Comparison of ENCODE assay signal across 13 cellular contexts in the genomic region with DNA sequence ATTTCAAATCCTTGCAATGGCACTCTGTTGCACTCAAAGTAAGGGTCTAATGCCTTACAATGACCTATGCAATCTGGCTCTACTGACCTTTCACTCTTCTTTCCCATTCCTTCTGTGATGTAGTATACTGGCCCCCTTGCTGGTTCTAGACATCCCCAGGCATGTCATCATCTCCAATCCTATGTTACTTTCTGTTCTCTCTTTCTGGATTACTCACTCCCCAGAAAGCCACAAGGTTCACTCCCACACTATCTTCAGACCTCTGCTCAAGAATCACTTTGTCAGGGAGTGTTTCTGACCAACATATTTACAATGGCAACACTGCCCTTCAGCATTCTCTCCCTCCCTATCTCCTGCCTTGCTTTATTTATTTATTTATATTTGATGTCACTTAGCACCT.
DNase-seq lines count a peak whose midpoint lies in the region; ATAC-seq and TF ChIP-seq lines count a peak whose summit lies in the region.
"Had no signal": no experiment of that assay in that cellular context is flagged by ENCODE, and none has a peak within 500 bp of the region (broad histone marks: within the 10 kb centered on the region; RNA-seq: fewer than 3 reads in every experiment).

No MANE protein-coding gene starts in this region.

- H3K4me1 Mint-ChIP-seq in chondrocyte (ENCODE audit: low read depth): no peaks in the 10 kb centered on the region
- H3K4me1 Mint-ChIP-seq: CD8-positive, alpha-beta memory T cell had no signal

- H3K27ac Mint-ChIP-seq in chondrocyte (ENCODE audit: unreplicated experiment): no peak overlapping the region
- H3K27ac Mint-ChIP-seq: CD8-positive, alpha-beta memory T cell; T-helper 1 cell treated with Interleukin-12 subunit alpha and Interleukin-12 subunit beta and Interleukin-4 antibody, amounts not matched to agents 30 μg/mL and 1 μg/mL, for 36 hours had no signal

- no peak overlapping the region for H3K4me3 ChIP-seq in choroid plexus epithelial cell (ENCODE audit: low read depth, low read length)
- H3K4me3 ChIP-seq: prostate gland had no signal

- H3K36me3 Mint-ChIP-seq in chondrocyte (ENCODE audit: low read depth): no peaks in the 10 kb centered on the region
- H3K36me3 Mint-ChIP-seq: CD8-positive, alpha-beta memory T cell had no signal

- peaks cover 2% of the 10 kb centered on the region for H3K9me3 Mint-ChIP-seq in chondrocyte (ENCODE audit: low read depth)

- H3K4me3 Mint-ChIP-seq in chondrocyte (ENCODE audit: unreplicated experiment): no peak overlapping the region
- H3K4me3 Mint-ChIP-seq: CD8-positive, alpha-beta memory T cell; T-helper 1 cell treated with Interleukin-12 subunit alpha and Interleukin-12 subunit beta and Interleukin-4 antibody, amounts not matched to agents 30 μg/mL and 1 μg/mL, for 36 hours had no signal

- TF ChIP-seq CTCF in choroid plexus epithelial cell (conservative IDR thresholded peaks at IDR 0.05; ENCODE audit: low read depth, low read length): no peak
- TF ChIP-seq CTCF in chondrocyte (IDR thresholded peaks at IDR 0.05): no peak

- ATAC-seq in GM18499 (IDR thresholded peaks at IDR 0.05; ENCODE audit: insufficient read depth, unreplicated experiment): peak; percentile 89
- peak; percentile 83 for ATAC-seq in GM21529 (IDR thresholded peaks at IDR 0.05; ENCODE audit: unreplicated experiment)
- ATAC-seq in HG03520 (IDR thresholded peaks at IDR 0.05; ENCODE audit: unreplicated experiment): peak; percentile 59
- no peak for ATAC-seq in HG02938 (IDR thresholded peaks at IDR 0.05; ENCODE audit: unreplicated experiment)
- no peak for ATAC-seq in HG03354 (IDR thresholded peaks at IDR 0.05; ENCODE audit: poor library complexity, severe bottlenecking, unreplicated experiment)

- peak; percentile 12 for DNase-seq in choroid plexus epithelial cell (ENCODE audit: low read depth)
- no peak for DNase-seq in inferior parietal cortex (ENCODE audit: extremely low spot score)
- no peak for DNase-seq in chondrocyte (ENCODE audit: low spot score)
- DNase-seq: CD8-positive, alpha-beta memory T cell; NCI-H510A treated with DMSO at 0.1 percent for 48 hours; trophoblast cell had no signal

- peaks cover 16% of the 10 kb centered on the region for H3K27me3 Mint-ChIP-seq in chondrocyte (ENCODE audit: low read depth)
- H3K27me3 Mint-ChIP-seq: CD8-positive, alpha-beta memory T cell had no signal

Comparison
In these comparisons a context has a peak if more than half of its experiments do, and no peak if none do; other contexts are left out.
1. ATAC-seq: peak in GM18499 (single experiment), GM21529 (single experiment) and HG03520 (single experiment); none in HG02938 (single experiment) and HG03354 (single experiment).